Comparison of ENCODE assay signal across 17 cellular contexts in the genomic region with DNA sequence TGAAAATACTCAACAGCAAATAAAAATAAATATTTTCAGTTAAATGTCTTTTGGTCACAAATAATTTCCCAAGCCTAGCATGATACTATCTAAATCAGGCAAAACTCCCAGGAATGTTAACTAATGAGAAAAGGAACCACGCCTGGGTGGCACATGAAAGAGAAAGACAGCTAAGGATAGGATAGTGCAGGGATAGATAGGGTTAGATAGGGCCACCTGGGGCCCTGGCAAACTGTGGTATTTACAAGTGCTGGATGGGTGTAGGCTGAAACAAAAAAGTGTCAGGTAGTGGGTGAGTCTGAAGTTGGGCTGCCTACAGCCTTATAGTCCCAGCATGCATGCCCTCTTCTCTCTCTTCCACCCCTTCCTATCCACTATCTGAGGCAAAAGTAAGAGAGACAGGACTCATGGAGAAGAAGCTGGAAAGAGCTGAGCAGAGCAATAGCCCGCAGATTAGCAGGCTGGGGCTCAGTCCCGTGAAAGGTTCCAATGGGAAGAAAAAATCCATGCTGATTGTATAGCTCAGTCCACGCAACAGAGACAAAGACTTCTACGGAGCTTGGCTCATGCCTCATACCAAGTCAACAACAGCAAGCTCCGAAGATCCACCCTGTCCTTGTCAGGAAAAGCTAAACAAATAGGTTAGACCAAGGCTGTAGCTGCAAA.
"Had no signal": no experiment of that assay in that cellular context is flagged by ENCODE, and none has a peak within 500 bp of the region (broad histone marks: within the 10 kb centered on the region; RNA-seq: fewer than 3 reads in every experiment).

No MANE protein-coding gene starts in this region.

- H3K9me3 ChIP-seq: ovary, suprapubic skin had no signal

- H3K4me3 Mint-ChIP-seq: activated CD4-positive, alpha-beta T cell treated with anti-CD3 and anti-CD28 coated beads for 36 hours; activated CD8-positive, alpha-beta T cell treated with anti-CD3 and anti-CD28 coated beads, Interleukin-2, amount 10 ng/mL, durations not matched to agents 7 days and 5 days had no signal

- H3K27me3 ChIP-seq: cardiac muscle cell, ovary, suprapubic skin had no signal

- H3K4me1 Mint-ChIP-seq: activated CD4-positive, alpha-beta T cell treated with anti-CD3 and anti-CD28 coated beads for 36 hours had no signal

- H3K27ac ChIP-seq: cardiac muscle cell, ovary, suprapubic skin, VCaP had no signal

- DNase-seq: activated CD4-positive, alpha-beta T cell treated with anti-CD3 and anti-CD28 coated beads for 36 hours; activated CD8-positive, alpha-beta memory T cell treated with anti-CD3 and anti-CD28 coated beads, Interleukin-2, amount 50 U/mL, for 48 hours; activated CD8-positive, alpha-beta T cell treated with anti-CD3 and anti-CD28 coated beads, Interleukin-2, amount 10 ng/mL, durations not matched to agents 7 days and 5 days; activated naive CD4-positive, alpha-beta T cell treated with Interleukin-2 at 50 U/mL for 16 hours; effector CD4-positive, alpha-beta T cell; foreskin melanocyte; head of caudate nucleus; islet precursor cell; left ventricle myocardium superior; mesenchymal stem cell; ovary; stimulated activated CD4-positive, alpha-beta T cell treated with anti-CD3 and anti-CD28 coated beads, Interleukin-12 subunit alpha, Interleukin-12 subunit beta, amount 100 ng/mL, for 4 hours; stimulated activated naive CD8-positive, alpha-beta T cell treated with anti-CD3 and anti-CD28 coated beads, Interleukin-15, Interleukin-2, amounts not matched to agents 100 U/mL and 50 U/mL, for 24 hours; T1000 had no signal

- H3K27ac Mint-ChIP-seq: activated CD4-positive, alpha-beta T cell treated with anti-CD3 and anti-CD28 coated beads for 36 hours; activated CD8-positive, alpha-beta T cell treated with anti-CD3 and anti-CD28 coated beads, Interleukin-2, amount 10 ng/mL, durations not matched to agents 7 days and 5 days had no signal

- ATAC-seq: activated CD4-positive, alpha-beta T cell treated with anti-CD3 and anti-CD28 coated beads for 36 hours; activated CD8-positive, alpha-beta T cell treated with anti-CD3 and anti-CD28 coated beads, Interleukin-2, amount 10 ng/mL, durations not matched to agents 7 days and 5 days; left ventricle myocardium superior; stimulated activated naive CD8-positive, alpha-beta T cell treated with anti-CD3 and anti-CD28 coated beads, Interleukin-15, Interleukin-2, amounts not matched to agents 100 U/mL and 50 U/mL, for 24 hours had no signal

- H3K4me3 ChIP-seq: cardiac muscle cell, ovary, suprapubic skin had no signal

- H3K4me1 ChIP-seq: suprapubic skin had no signal

- H3K36me3 ChIP-seq: cardiac muscle cell, ovary, suprapubic skin had no signal
